13 cellular contexts compared by ENCODE assay signal in the genomic region with DNA sequence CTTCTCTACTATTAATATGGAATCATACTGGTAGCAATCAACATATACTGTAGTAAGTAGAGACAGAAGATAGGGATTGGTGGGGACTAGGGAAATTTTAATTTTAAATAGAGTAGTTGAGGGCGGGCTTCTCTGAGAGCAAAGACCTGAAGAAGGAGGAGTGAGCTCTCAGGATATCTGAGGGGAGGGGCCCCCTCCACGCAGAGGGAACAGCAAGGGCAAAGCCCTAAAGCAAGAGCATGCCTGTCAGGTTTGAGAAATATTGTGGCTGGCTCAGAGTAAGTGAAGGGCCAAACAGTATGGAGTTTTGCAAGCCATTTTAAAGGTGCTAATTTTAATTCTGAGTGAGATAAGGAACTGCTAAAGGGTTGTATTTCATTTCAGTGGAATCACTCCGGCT.
DNase-seq lines count a peak whose midpoint lies in the region; ATAC-seq and TF ChIP-seq lines count a peak whose summit lies in the region.
"Had no signal": no experiment of that assay in that cellular context is flagged by ENCODE, and none has a peak within 500 bp of the region (broad histone marks: within the 10 kb centered on the region; RNA-seq: fewer than 3 reads in every experiment).

No MANE protein-coding gene starts in this region.

- H3K9me3 Mint-ChIP-seq in activated T-cell treated with anti-CD3 and anti-CD28 coated beads, Interleukin-2, amount 50 U/mL, for 72 hours: no peaks in the 10 kb centered on the region
- no peaks in the 10 kb centered on the region for H3K9me3 Mint-ChIP-seq in CD8-positive, alpha-beta memory T cell
- no peaks in the 10 kb centered on the region for H3K9me3 Mint-ChIP-seq in activated T-helper 17 cell treated with anti-CD3 and anti-CD28 coated beads, Interleukin-2, amount 50 U/mL, for 72 hours
- no peaks in the 10 kb centered on the region for H3K9me3 Mint-ChIP-seq in naive thymus-derived CD8-positive, alpha-beta T cell
- H3K9me3 Mint-ChIP-seq: CD14-positive monocyte; dendritic cell treated with granulocyte-macrophage colony-stimulating factor and Interleukin-4, amounts not matched to agents 40 ng/mL and 50 ng/mL, for 4 days had no signal

- DNase-seq in activated T-cell treated with anti-CD3 and anti-CD28 coated beads, Interleukin-2, amount 50 U/mL, for 72 hours: no peak
- DNase-seq in activated T-cell treated with anti-CD3 and anti-CD28 coated beads for 4 hours (no peak), ovary (no peak)
- no peak for DNase-seq in CD8-positive, alpha-beta memory T cell
- DNase-seq in naive thymus-derived CD8-positive, alpha-beta T cell: no peak

- 64 to 70% (median 70%) methylated on average over 3 of the region's 3 CpGs for WGBS in ovary, 3 donors

- TF ChIP-seq POLR2A in ovary (IDR thresholded peaks at IDR 0.05): no peak

- H3K4me3 Mint-ChIP-seq in activated T-cell treated with anti-CD3 and anti-CD28 coated beads, Interleukin-2, amount 50 U/mL, for 72 hours: no peak overlapping the region
- no peak overlapping the region for H3K4me3 Mint-ChIP-seq in CD8-positive, alpha-beta memory T cell
- H3K4me3 Mint-ChIP-seq in activated T-helper 17 cell treated with anti-CD3 and anti-CD28 coated beads, Interleukin-2, amount 50 U/mL, for 72 hours: peak overlapping the region; percentile 3
- peak overlapping the region in 1 of 10 donors; percentile 15 for H3K4me3 Mint-ChIP-seq in naive thymus-derived CD8-positive, alpha-beta T cell
- H3K4me3 Mint-ChIP-seq: CD14-positive monocyte; dendritic cell treated with granulocyte-macrophage colony-stimulating factor and Interleukin-4, amounts not matched to agents 40 ng/mL and 50 ng/mL, for 4 days had no signal

- peak overlapping the region; percentile 77 for H3K27ac Mint-ChIP-seq in activated T-cell treated with anti-CD3 and anti-CD28 coated beads, Interleukin-2, amount 50 U/mL, for 72 hours
- H3K27ac Mint-ChIP-seq in CD8-positive, alpha-beta memory T cell: peak overlapping the region; percentile 5 to 94 (median 50)
- peak overlapping the region; percentile 73 for H3K27ac Mint-ChIP-seq in activated T-helper 17 cell treated with anti-CD3 and anti-CD28 coated beads, Interleukin-2, amount 50 U/mL, for 72 hours
- peak overlapping the region in 9 of 10 donors; percentile 11 to 79 (median 52) for H3K27ac Mint-ChIP-seq in naive thymus-derived CD8-positive, alpha-beta T cell
- H3K27ac Mint-ChIP-seq: dendritic cell treated with granulocyte-macrophage colony-stimulating factor and Interleukin-4, amounts not matched to agents 40 ng/mL and 50 ng/mL, for 4 days had no signal

- H3K4me3 ChIP-seq in CD8-positive, alpha-beta memory T cell (ENCODE audit: low read length): no peak overlapping the region
- no peak overlapping the region for H3K4me3 ChIP-seq in ovary
- H3K4me3 ChIP-seq: HAP-1, thoracic aorta had no signal

- no peak for TF ChIP-seq EP300 in ovary (IDR thresholded peaks at IDR 0.05)

- peaks cover 0 to 10% of the 10 kb centered on the region in 2 donors for H3K36me3 Mint-ChIP-seq in activated T-cell treated with anti-CD3 and anti-CD28 coated beads, Interleukin-2, amount 50 U/mL, for 72 hours (ENCODE audit: insufficient read depth in 2 of 2)
- peaks cover 0 to 56% (median 9%) of the 10 kb centered on the region in 3 donors for H3K36me3 Mint-ChIP-seq in CD8-positive, alpha-beta memory T cell
- peaks cover 68% of the 10 kb centered on the region for H3K36me3 Mint-ChIP-seq in activated T-helper 17 cell treated with anti-CD3 and anti-CD28 coated beads, Interleukin-2, amount 50 U/mL, for 72 hours (ENCODE audit: low read depth)
- H3K36me3 Mint-ChIP-seq in naive thymus-derived CD8-positive, alpha-beta T cell: peaks cover 0 to 52% (median 13%) of the 10 kb centered on the region in 3 donors

- peaks cover 38% of the 10 kb centered on the region for H3K4me1 ChIP-seq in CD8-positive, alpha-beta memory T cell (ENCODE audit: insufficient read depth, low read length)
- H3K4me1 ChIP-seq in ovary (ENCODE audit: insufficient read depth): no peaks in the 10 kb centered on the region
- H3K4me1 ChIP-seq: HAP-1 had no signal

- intact Hi-C loops in ovary (cut with DNase I): loop anchor here (5.0 to 10.0 kb wide), 5 partner anchors 64 to 157 kb away; partner anchors contain the start of gene PCNX1 (in 3 of the 4)

- H3K27ac ChIP-seq in CD8-positive, alpha-beta memory T cell (ENCODE audit: low read depth, low read length): no peak overlapping the region
- no peak overlapping the region for H3K27ac ChIP-seq in ovary
- H3K27ac ChIP-seq: epithelial cell of prostate, thoracic aorta had no signal

- no peaks in the 10 kb centered on the region for H3K9me3 ChIP-seq in CD8-positive, alpha-beta memory T cell (ENCODE audit: low read length)
- no peaks in the 10 kb centered on the region for H3K9me3 ChIP-seq in ovary
- H3K9me3 ChIP-seq: HAP-1, thoracic aorta had no signal

- H3K27me3 ChIP-seq in CD8-positive, alpha-beta memory T cell (ENCODE audit: insufficient read depth, low read length, poor library complexity, severe bottlenecking): no peaks in the 10 kb centered on the region
- H3K27me3 ChIP-seq in ovary: no peaks in the 10 kb centered on the region

- no peak for ATAC-seq in activated T-cell treated with anti-CD3 and anti-CD28 coated beads, Interleukin-2, amount 50 U/mL, for 72 hours (replicated peaks in 1 of 2)
- no peak for ATAC-seq in activated T-helper 17 cell treated with anti-CD3 and anti-CD28 coated beads, Interleukin-2, amount 50 U/mL, for 72 hours (replicated peaks)
- ATAC-seq in naive thymus-derived CD8-positive, alpha-beta T cell: peak; percentile 45
- ATAC-seq in HG03565 (IDR thresholded peaks at IDR 0.05; ENCODE audit: unreplicated experiment) (no peak), HG02870 (IDR thresholded peaks at IDR 0.05; ENCODE audit: unreplicated experiment) (no peak)

- peaks cover 12% of the 10 kb centered on the region for H3K4me1 Mint-ChIP-seq in activated T-cell treated with anti-CD3 and anti-CD28 coated beads, Interleukin-2, amount 50 U/mL, for 72 hours (ENCODE audit: low read depth)
- peaks cover 45 to 71% (median 56%) of the 10 kb centered on the region in 3 donors for H3K4me1 Mint-ChIP-seq in CD8-positive, alpha-beta memory T cell
- H3K4me1 Mint-ChIP-seq in activated T-helper 17 cell treated with anti-CD3 and anti-CD28 coated beads, Interleukin-2, amount 50 U/mL, for 72 hours: peaks cover 18% of the 10 kb centered on the region
- peaks cover 19 to 49% (median 39%) of the 10 kb centered on the region in 4 donors for H3K4me1 Mint-ChIP-seq in naive thymus-derived CD8-positive, alpha-beta T cell

- CTCF ChIA-PET in CD8-positive, alpha-beta memory T cell (lab: Charles Lee): interaction anchor here (1.0 to 3.4 kb wide), 6 partner anchors 25 to 318 kb away, joined by 3 to 23 read pairs (median 4); partner anchors contain the start of gene PCNX1

- H3K27me3 Mint-ChIP-seq in activated T-cell treated with anti-CD3 and anti-CD28 coated beads, Interleukin-2, amount 50 U/mL, for 72 hours (ENCODE audit: low read depth): no peaks in the 10 kb centered on the region
- no peaks in the 10 kb centered on the region for H3K27me3 Mint-ChIP-seq in CD8-positive, alpha-beta memory T cell
- H3K27me3 Mint-ChIP-seq in activated T-helper 17 cell treated with anti-CD3 and anti-CD28 coated beads, Interleukin-2, amount 50 U/mL, for 72 hours: no peaks in the 10 kb centered on the region
- no peaks in the 10 kb centered on the region for H3K27me3 Mint-ChIP-seq in naive thymus-derived CD8-positive, alpha-beta T cell
- H3K27me3 Mint-ChIP-seq: dendritic cell treated with granulocyte-macrophage colony-stimulating factor and Interleukin-4, amounts not matched to agents 40 ng/mL and 50 ng/mL, for 4 days had no signal

- TF ChIP-seq CTCF in ovary (IDR thresholded peaks at IDR 0.05): no peak

- POLR2A ChIA-PET in CD8-positive, alpha-beta memory T cell (lab: Charles Lee): no interaction called here
- POLR2A ChIA-PET in naive thymus-derived CD8-positive, alpha-beta T cell (lab: Charles Lee): interaction anchor here (2.4 kb wide), 1 partner anchor 64 kb away, joined by 9 read pairs; the partner anchor contains the start of gene PCNX1

- H3K36me3 ChIP-seq in CD8-positive, alpha-beta memory T cell (ENCODE audit: insufficient read depth, low read length): no peaks in the 10 kb centered on the region
- H3K36me3 ChIP-seq in ovary: no peaks in the 10 kb centered on the region

Comparison
In these comparisons a context has a peak if more than half of its experiments do, and no peak if none do; other contexts are left out.
1. ATAC-seq: peak in naive thymus-derived CD8-positive, alpha-beta T cell (2 of 2); none in activated T-cell treated with anti-CD3 and anti-CD28 coated beads, Interleukin-2, amount 50 U/mL, for 72 hours (0 of 2), activated T-helper 17 cell treated with anti-CD3 and anti-CD28 coated beads, Interleukin-2, amount 50 U/mL, for 72 hours (single experiment), HG03565 (single experiment) and HG02870 (single experiment).
2. Peak in every context shown above with its lines, with median percentiles within 50 percentile points of each other: H3K27ac Mint-ChIP-seq.